Comparison of ENCODE assay signal across 25 cellular contexts in the genomic region with DNA sequence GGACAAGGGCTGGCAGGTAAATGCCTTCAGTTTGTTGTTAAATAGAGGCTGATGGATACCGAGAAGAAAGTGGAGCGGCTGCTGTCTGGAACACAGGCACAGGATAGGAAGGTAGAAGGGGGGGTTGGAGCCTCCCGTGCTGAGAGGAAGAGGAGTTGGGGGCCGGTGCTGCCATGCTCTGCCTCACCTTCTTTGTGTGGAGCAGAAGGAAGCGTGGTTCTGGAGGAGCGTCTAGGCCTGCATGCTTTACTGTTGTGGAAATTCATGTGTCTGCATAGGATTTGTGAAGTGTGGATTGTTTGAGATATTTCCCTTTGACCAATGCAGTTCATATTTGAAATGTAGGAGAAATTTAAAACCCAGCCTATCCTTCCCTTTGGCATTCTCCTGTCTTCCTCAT.
"Had no signal": no experiment of that assay in that cellular context is flagged by ENCODE, and none has a peak within 500 bp of the region (broad histone marks: within the 10 kb centered on the region; RNA-seq: fewer than 3 reads in every experiment).

No MANE protein-coding gene starts in this region.

- H3K4me1 Mint-ChIP-seq: activated CD4-positive, alpha-beta memory T cell treated with anti-CD3 and anti-CD28 coated beads, Interleukin-2, amount 10 ng/mL, durations not matched to agents 7 days and 5 days; activated naive CD4-positive, alpha-beta T cell treated with anti-CD3 and anti-CD28 coated beads, Interleukin-2, amount 50 U/mL, for 24 hours had no signal

- H3K4me3 ChIP-seq: ascending aorta, body of pancreas, PC-9 had no signal

- H3K27ac ChIP-seq: ascending aorta, body of pancreas, PC-9 had no signal

- H3K27ac Mint-ChIP-seq: activated CD4-positive, alpha-beta memory T cell treated with anti-CD3 and anti-CD28 coated beads, Interleukin-2, amount 10 ng/mL, durations not matched to agents 7 days and 5 days; activated CD4-positive, alpha-beta T cell treated with anti-CD3 and anti-CD28 coated beads, Interleukin-2, amount 10 ng/mL, durations not matched to agents 7 days and 5 days; activated naive CD4-positive, alpha-beta T cell treated with anti-CD3 and anti-CD28 coated beads, Interleukin-2, amount 50 U/mL, for 24 hours; activated T-cell treated with anti-CD3 and anti-CD28 coated beads, Interleukin-2, amount 50 U/mL, for 72 hours; T-helper 17 cell; WTC11 had no signal

- FAIRE-seq: bronchial epithelial cell had no signal

- H3K9me3 ChIP-seq: ascending aorta, body of pancreas had no signal

- H3K4me3 Mint-ChIP-seq: activated CD4-positive, alpha-beta memory T cell treated with anti-CD3 and anti-CD28 coated beads, Interleukin-2, amount 10 ng/mL, durations not matched to agents 7 days and 5 days; activated CD4-positive, alpha-beta T cell treated with anti-CD3 and anti-CD28 coated beads, Interleukin-2, amount 10 ng/mL, durations not matched to agents 7 days and 5 days; activated naive CD4-positive, alpha-beta T cell treated with anti-CD3 and anti-CD28 coated beads, Interleukin-2, amount 50 U/mL, for 24 hours; activated T-cell treated with anti-CD3 and anti-CD28 coated beads, Interleukin-2, amount 50 U/mL, for 72 hours; T-helper 17 cell; WTC11 had no signal

- DNase-seq: activated CD4-positive, alpha-beta memory T cell treated with anti-CD3 and anti-CD28 coated beads, Interleukin-2, amount 10 ng/mL, durations not matched to agents 7 days and 5 days; activated CD4-positive, alpha-beta T cell treated with anti-CD3 and anti-CD28 coated beads, Interleukin-2, amount 10 ng/mL, durations not matched to agents 7 days and 5 days; activated CD4-positive, CD25-positive, alpha-beta regulatory T cell treated with anti-CD3 and anti-CD28 coated beads, Interleukin-2, amount 50 U/mL, for 72 hours; activated CD8-positive, alpha-beta memory T cell treated with anti-CD3 and anti-CD28 coated beads, Interleukin-2, amount 50 U/mL, for 4 hours; activated effector memory CD4-positive, alpha-beta T cell treated with Interleukin-2 at 50 U/mL for 16 hours; activated naive CD4-positive, alpha-beta T cell; activated T-cell treated with anti-CD3 and anti-CD28 coated beads, Interleukin-2, amount 50 U/mL, for 72 hours; body of pancreas; IMR-90; Kasumi-1; KBM-7; NCI-H1105 treated with DMSO at 0.1 percent for 48 hours; NCI-H1436 treated with DMSO at 0.1 percent for 48 hours; NCI-H187 treated with DMSO at 0.1 percent for 48 hours; NCI-H2081 treated with DMSO at 0.1 percent for 48 hours; NCI-H446; NCI-H524; PC-9; SIG-M5; T-helper 17 cell; T-helper 9 cell had no signal

- H3K9me3 Mint-ChIP-seq: activated CD4-positive, alpha-beta memory T cell treated with anti-CD3 and anti-CD28 coated beads, Interleukin-2, amount 10 ng/mL, durations not matched to agents 7 days and 5 days; activated CD4-positive, alpha-beta T cell treated with anti-CD3 and anti-CD28 coated beads, Interleukin-2, amount 10 ng/mL, durations not matched to agents 7 days and 5 days; activated naive CD4-positive, alpha-beta T cell treated with anti-CD3 and anti-CD28 coated beads, Interleukin-2, amount 50 U/mL, for 24 hours; activated T-cell treated with anti-CD3 and anti-CD28 coated beads, Interleukin-2, amount 50 U/mL, for 72 hours; WTC11 had no signal

- H2AFZ ChIP-seq: PC-9 had no signal

- ATAC-seq: activated T-cell treated with anti-CD3 and anti-CD28 coated beads, Interleukin-2, amount 50 U/mL, for 72 hours; body of pancreas; T-helper 17 cell; WTC11 had no signal

- H3K27me3 ChIP-seq: ascending aorta, body of pancreas had no signal

- H3K4me2 ChIP-seq: PC-9 had no signal

- H3K27me3 Mint-ChIP-seq: activated CD4-positive, alpha-beta memory T cell treated with anti-CD3 and anti-CD28 coated beads, Interleukin-2, amount 10 ng/mL, durations not matched to agents 7 days and 5 days; activated CD4-positive, alpha-beta T cell treated with anti-CD3 and anti-CD28 coated beads, Interleukin-2, amount 10 ng/mL, durations not matched to agents 7 days and 5 days; activated naive CD4-positive, alpha-beta T cell treated with anti-CD3 and anti-CD28 coated beads, Interleukin-2, amount 50 U/mL, for 24 hours; T-helper 17 cell had no signal
